17 cellular contexts compared by ENCODE assay signal in the genomic region with DNA sequence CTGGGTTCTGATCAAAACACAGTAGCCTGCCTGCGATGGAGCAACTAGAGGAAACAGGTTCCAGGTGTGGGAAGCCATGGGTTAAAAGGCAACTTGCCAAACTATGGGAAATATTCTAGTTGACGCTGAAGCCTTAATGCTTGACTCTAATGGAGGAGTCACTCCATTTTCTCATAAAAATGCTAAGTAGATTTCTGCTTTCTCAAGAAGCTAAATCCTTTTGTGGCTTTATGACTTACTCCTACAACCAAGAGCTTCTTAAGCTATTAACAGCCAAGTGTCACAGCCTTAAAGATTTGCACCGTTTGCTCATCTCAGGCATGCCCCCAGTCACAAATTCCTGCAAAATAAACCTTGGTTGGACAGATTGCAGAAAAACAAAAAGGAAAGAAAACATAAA. TPM values are rescaled to one million over a fixed set of nuclear protein-coding genes. Genes with fewer than 3 reads are reported as not detected.
A peak's percentile ranks its signal among the peaks of the same experiment; 100 is the strongest.
DNase-seq lines count a peak whose midpoint lies in the region; ATAC-seq, FAIRE-seq and TF ChIP-seq lines count a peak whose summit lies in the region.
"Had no signal": no experiment of that assay in that cellular context is flagged by ENCODE, and none has a peak within 500 bp of the region (broad histone marks: within the 10 kb centered on the region; RNA-seq: fewer than 3 reads in every experiment).

No MANE protein-coding gene starts in this region.

- no peak for ATAC-seq in natural killer cell treated with Interleukin-12 subunit alpha and Interleukin-12 subunit beta and Interleukin-15 and Interleukin-18, amount 100 ng/mL, for 72 hours

- no peaks in the 10 kb centered on the region for H3K9me3 ChIP-seq in colonic mucosa

- H3K4me3 Mint-ChIP-seq in activated CD4-positive, alpha-beta T cell treated with anti-CD3 and anti-CD28 coated beads, Interleukin-2, amount 10 ng/mL, durations not matched to agents 7 days and 5 days = no peak overlapping the region
- peak overlapping the region; percentile 17 for H3K4me3 Mint-ChIP-seq in activated T-helper 1 cell treated with anti-CD3 and anti-CD28 coated beads, Interleukin-12 subunit alpha, Interleukin-12 subunit beta, Interleukin-2, Interleukin-4 antibody, amounts not matched to agents 30 ng/mL and 10 ng/mL and 1 ng/mL, durations not matched to agents 14 hours and 24 hours and 36 hours
- peak overlapping the region; percentile 21 for H3K4me3 Mint-ChIP-seq in natural killer cell treated with Interleukin-12 subunit alpha and Interleukin-12 subunit beta and Interleukin-15 and Interleukin-18, amount 100 ng/mL, for 72 hours
- H3K4me3 Mint-ChIP-seq: HFFc6 had no signal

- H3K27ac ChIP-seq in colonic mucosa = no peak overlapping the region

- CTCF ChIA-PET in activated CD4-positive, alpha-beta T cell treated with anti-CD3 and anti-CD28 coated beads, Interleukin-2, amount 10 ng/mL, durations not matched to agents 7 days and 5 days (lab: Charles Lee) = interaction anchor here (1.0 to 1.7 kb wide), 9 partner anchors 10 to 172 kb away, joined by 3 to 5 read pairs (median 3); no protein-coding TSS in a partner anchor

- H3K4me1 ChIP-seq in colonic mucosa = no peaks in the 10 kb centered on the region

- TF ChIP-seq CTCF in colonic mucosa (IDR thresholded peaks at IDR 0.05) = no peak

- DNase-seq in activated CD4-positive, alpha-beta T cell treated with anti-CD3 and anti-CD28 coated beads, Interleukin-2, amount 10 ng/mL, durations not matched to agents 7 days and 5 days = no peak
- no peak for DNase-seq in activated CD4-positive, alpha-beta T cell treated with anti-CD3 and anti-CD28 coated beads, Interleukin-2, amount 50 U/mL, for 4 hours
- DNase-seq in GM18507 (ENCODE audit: extremely low spot score, insufficient read length, low read depth) (no peak), colonic mucosa (no peak), ureter (ENCODE audit: low spot score) (no peak)
- DNase-seq in activated T-helper 1 cell treated with anti-CD3 and anti-CD28 coated beads, Interleukin-12 subunit alpha, Interleukin-12 subunit beta, Interleukin-2, Interleukin-4 antibody, amounts not matched to agents 30 ng/mL and 10 ng/mL and 1 ng/mL, durations not matched to agents 14 hours and 24 hours and 36 hours (ENCODE audit: low spot score) = no peak
- DNase-seq in natural killer cell treated with Interleukin-12 subunit alpha and Interleukin-12 subunit beta and Interleukin-15 and Interleukin-18, amount 100 ng/mL, for 72 hours (ENCODE audit: low spot score) = no peak
- no peak for DNase-seq in stimulated activated naive CD4-positive, alpha-beta T cell (lab: John Stamatoyannopoulos, UW)
- DNase-seq: activated CD8-positive, alpha-beta memory T cell treated with anti-CD3 and anti-CD28 coated beads, Interleukin-2, amount 50 U/mL, for 4 hours; amygdala; HFFc6; hippocampal formation; NCI-H1694; NCI-H446; RPMI8226; stimulated activated CD4-positive, alpha-beta T cell treated with anti-CD3 and anti-CD28 coated beads, Interleukin-15, amount 100 ng/mL, for 24 hours had no signal

- H3K27me3 Mint-ChIP-seq in activated CD4-positive, alpha-beta T cell treated with anti-CD3 and anti-CD28 coated beads, Interleukin-2, amount 10 ng/mL, durations not matched to agents 7 days and 5 days = no peaks in the 10 kb centered on the region
- no peaks in the 10 kb centered on the region for H3K27me3 Mint-ChIP-seq in activated T-helper 1 cell treated with anti-CD3 and anti-CD28 coated beads, Interleukin-12 subunit alpha, Interleukin-12 subunit beta, Interleukin-2, Interleukin-4 antibody, amounts not matched to agents 30 ng/mL and 10 ng/mL and 1 ng/mL, durations not matched to agents 14 hours and 24 hours and 36 hours (ENCODE audit: insufficient read depth)
- no peaks in the 10 kb centered on the region for H3K27me3 Mint-ChIP-seq in natural killer cell treated with Interleukin-12 subunit alpha and Interleukin-12 subunit beta and Interleukin-15 and Interleukin-18, amount 100 ng/mL, for 72 hours

- H3K36me3 ChIP-seq in colonic mucosa = no peaks in the 10 kb centered on the region

- H3K27me3 ChIP-seq in colonic mucosa = no peaks in the 10 kb centered on the region

- H3K36me3 Mint-ChIP-seq in activated CD4-positive, alpha-beta T cell treated with anti-CD3 and anti-CD28 coated beads, Interleukin-2, amount 10 ng/mL, durations not matched to agents 7 days and 5 days (ENCODE audit: low read depth) = peaks cover 60% of the 10 kb centered on the region
- peaks cover 26% of the 10 kb centered on the region for H3K36me3 Mint-ChIP-seq in activated T-helper 1 cell treated with anti-CD3 and anti-CD28 coated beads, Interleukin-12 subunit alpha, Interleukin-12 subunit beta, Interleukin-2, Interleukin-4 antibody, amounts not matched to agents 30 ng/mL and 10 ng/mL and 1 ng/mL, durations not matched to agents 14 hours and 24 hours and 36 hours (ENCODE audit: low read depth)
- H3K36me3 Mint-ChIP-seq in natural killer cell treated with Interleukin-12 subunit alpha and Interleukin-12 subunit beta and Interleukin-15 and Interleukin-18, amount 100 ng/mL, for 72 hours = peaks cover 14% of the 10 kb centered on the region

- intact Hi-C loops in activated T-helper 1 cell treated with anti-CD3 and anti-CD28 coated beads, Interleukin-12 subunit alpha, Interleukin-12 subunit beta, Interleukin-2, Interleukin-4 antibody, amounts not matched to agents 30 ng/mL and 10 ng/mL and 1 ng/mL, durations not matched to agents 14 hours and 24 hours and 36 hours (cut with micrococcal nuclease) = no loop called here
- intact Hi-C loops in colonic mucosa (cut with DNase I) = no loop called here

- H3K9ac ChIP-seq in colonic mucosa (ENCODE audit: low read depth in 2 of 2, low read length in 2 of 2) = no peak overlapping the region

- peak overlapping the region; percentile 32 for H3K27ac Mint-ChIP-seq in activated CD4-positive, alpha-beta T cell treated with anti-CD3 and anti-CD28 coated beads, Interleukin-2, amount 10 ng/mL, durations not matched to agents 7 days and 5 days
- peak overlapping the region; percentile 42 for H3K27ac Mint-ChIP-seq in activated T-helper 1 cell treated with anti-CD3 and anti-CD28 coated beads, Interleukin-12 subunit alpha, Interleukin-12 subunit beta, Interleukin-2, Interleukin-4 antibody, amounts not matched to agents 30 ng/mL and 10 ng/mL and 1 ng/mL, durations not matched to agents 14 hours and 24 hours and 36 hours
- H3K27ac Mint-ChIP-seq in natural killer cell treated with Interleukin-12 subunit alpha and Interleukin-12 subunit beta and Interleukin-15 and Interleukin-18, amount 100 ng/mL, for 72 hours = peak overlapping the region; percentile 94 to 99
- H3K27ac Mint-ChIP-seq: HFFc6 had no signal

- FAIRE-seq in GM18507 (lab: Jason Lieb, UNC) = peak; percentile 5

- POLR2A ChIA-PET in activated CD4-positive, alpha-beta T cell treated with anti-CD3 and anti-CD28 coated beads, Interleukin-2, amount 10 ng/mL, durations not matched to agents 7 days and 5 days (lab: Charles Lee) = interaction anchor here (0.7 kb wide), 1 partner anchor 45 kb away, joined by 3 read pairs; no protein-coding TSS in a partner anchor

- H3K4me3 ChIP-seq in colonic mucosa = no peak overlapping the region

- H3K9me3 Mint-ChIP-seq in activated CD4-positive, alpha-beta T cell treated with anti-CD3 and anti-CD28 coated beads, Interleukin-2, amount 10 ng/mL, durations not matched to agents 7 days and 5 days = peaks cover 6% of the 10 kb centered on the region
- H3K9me3 Mint-ChIP-seq in activated T-helper 1 cell treated with anti-CD3 and anti-CD28 coated beads, Interleukin-12 subunit alpha, Interleukin-12 subunit beta, Interleukin-2, Interleukin-4 antibody, amounts not matched to agents 30 ng/mL and 10 ng/mL and 1 ng/mL, durations not matched to agents 14 hours and 24 hours and 36 hours = peaks cover 3% of the 10 kb centered on the region
- no peaks in the 10 kb centered on the region for H3K9me3 Mint-ChIP-seq in natural killer cell treated with Interleukin-12 subunit alpha and Interleukin-12 subunit beta and Interleukin-15 and Interleukin-18, amount 100 ng/mL, for 72 hours
- H3K9me3 Mint-ChIP-seq: HFFc6 had no signal

- peaks cover 84% of the 10 kb centered on the region for H3K4me1 Mint-ChIP-seq in activated CD4-positive, alpha-beta T cell treated with anti-CD3 and anti-CD28 coated beads, Interleukin-2, amount 10 ng/mL, durations not matched to agents 7 days and 5 days
- peaks cover 87% of the 10 kb centered on the region for H3K4me1 Mint-ChIP-seq in activated T-helper 1 cell treated with anti-CD3 and anti-CD28 coated beads, Interleukin-12 subunit alpha, Interleukin-12 subunit beta, Interleukin-2, Interleukin-4 antibody, amounts not matched to agents 30 ng/mL and 10 ng/mL and 1 ng/mL, durations not matched to agents 14 hours and 24 hours and 36 hours (ENCODE audit: low read depth)
- H3K4me1 Mint-ChIP-seq in natural killer cell treated with Interleukin-12 subunit alpha and Interleukin-12 subunit beta and Interleukin-15 and Interleukin-18, amount 100 ng/mL, for 72 hours (ENCODE audit: low read depth in 2 of 2) = peaks cover 69 to 83% of the 10 kb centered on the region in 2 donors

RNA-seq across cellular contexts. Expression of gene ANKRD44, which starts 25.2 kb away (rescaled TPM):
- 100 to 1,000 TPM; 223 to 283 TPM for total RNA-seq in activated CD4-positive, alpha-beta T cell treated with anti-CD3 and anti-CD28 coated beads, Interleukin-2, amount 10 ng/mL, durations not matched to agents 7 days and 5 days
- total RNA-seq in activated T-helper 1 cell treated with anti-CD3 and anti-CD28 coated beads, Interleukin-12 subunit alpha, Interleukin-12 subunit beta, Interleukin-2, Interleukin-4 antibody, amounts not matched to agents 30 ng/mL and 10 ng/mL and 1 ng/mL, durations not matched to agents 14 hours and 24 hours and 36 hours = 153 and 159 TPM in 2 replicates
- total RNA-seq in natural killer cell treated with Interleukin-12 subunit alpha and Interleukin-12 subunit beta and Interleukin-15 and Interleukin-18, amount 100 ng/mL, for 72 hours = 100 to 1,000 TPM; 307 to 413 TPM
- 1 to 10 TPM; 7.0 to 7.9 TPM for total RNA-seq in colonic mucosa
- total RNA-seq in ureter = 36.1 TPM
- total RNA-seq: G401 had no signal

Comparison
In these comparisons a context has a peak if more than half of its experiments do, and no peak if none do; other contexts are left out.
1. H3K27ac Mint-ChIP-seq: peak in every context shown above with its lines; median percentile 96 in natural killer cell treated with Interleukin-12 subunit alpha and Interleukin-12 subunit beta and Interleukin-15 and Interleukin-18, amount 100 ng/mL, for 72 hours; 42 in activated T-helper 1 cell treated with anti-CD3 and anti-CD28 coated beads, Interleukin-12 subunit alpha, Interleukin-12 subunit beta, Interleukin-2, Interleukin-4 antibody, amounts not matched to agents 30 ng/mL and 10 ng/mL and 1 ng/mL, durations not matched to agents 14 hours and 24 hours and 36 hours; 32 in activated CD4-positive, alpha-beta T cell treated with anti-CD3 and anti-CD28 coated beads, Interleukin-2, amount 10 ng/mL, durations not matched to agents 7 days and 5 days.